20 cellular contexts compared by ENCODE assay signal in the genomic region with DNA sequence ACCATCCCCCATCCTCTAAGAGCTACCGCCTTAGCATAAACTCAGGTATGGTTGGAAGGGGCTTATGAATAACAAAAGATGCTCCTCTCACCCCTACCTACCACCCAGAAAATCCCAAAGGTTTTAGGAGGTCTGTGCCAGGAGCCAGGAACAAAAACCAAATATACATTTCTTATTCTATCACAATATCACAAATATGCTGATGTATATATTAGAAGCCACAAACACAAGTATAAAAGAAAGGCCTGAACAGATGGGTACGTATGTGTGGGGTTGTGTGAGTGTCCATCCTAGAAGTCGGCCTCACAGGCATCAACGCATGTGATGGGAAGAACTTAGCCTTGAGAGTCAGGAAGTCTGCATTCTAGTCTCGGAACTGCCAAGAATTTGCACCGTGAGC. TPM values are rescaled to one million over a fixed set of nuclear protein-coding genes. Genes with fewer than 3 reads are reported as not detected.
DNase-seq lines count a peak whose midpoint lies in the region; ATAC-seq, FAIRE-seq and TF ChIP-seq lines count a peak whose summit lies in the region.
"Had no signal": no experiment of that assay in that cellular context is flagged by ENCODE, and none has a peak within 500 bp of the region (broad histone marks: within the 10 kb centered on the region; RNA-seq: fewer than 3 reads in every experiment).

No MANE protein-coding gene starts in this region.

- H3K36me3 ChIP-seq in HepG2 (replicated peaks in 1 of 2; ENCODE audit: control insufficient read depth in 1 of 2, insufficient read depth in 2 of 2, low read length in 2 of 2) (no peaks in the 10 kb centered on the region), right lobe of liver (no peaks in the 10 kb centered on the region), IMR-90 (ENCODE audit: control insufficient read depth, insufficient read depth, low read length) (no peaks in the 10 kb centered on the region), H1 (ENCODE audit: control insufficient read depth in 2 of 4, insufficient read depth in 4 of 4, low read length in 3 of 4) (no peaks in the 10 kb centered on the region), trophoblast cell (ENCODE audit: control insufficient read depth in 1 of 2, insufficient read depth in 2 of 2, low read length in 2 of 2) (no peaks in the 10 kb centered on the region)

- POLR2A ChIA-PET in HepG2 (lab: Yijun Ruan, JAX) = no interaction called here
- POLR2A ChIA-PET in IMR-90 (lab: Charles Lee; ENCODE audit: unreplicated experiment) = no interaction called here
- POLR2A ChIA-PET in H1 (lab: Charles Lee; ENCODE audit: partially characterized antibody) = interaction anchor here (0.8 to 1.6 kb wide), 3 partner anchors 9 to 17 kb away, joined by 3 to 13 read pairs (median 3); a partner anchor contains a TSS

- dilution Hi-C loops in IMR-90 (cut with HindIII; ENCODE audit: low sequenced_read_pairs, unreplicated experiment) = no loop called here

- in situ Hi-C loops in HepG2 (cut with HindIII; ENCODE audit: extremely low pct_ligation_motif_present, low pct_unique_long_range_greater_than_20kb) (no loop called here), IMR-90 (cut with MboI; ENCODE audit: low sequenced_read_pairs) (no loop called here)

- H3K18ac ChIP-seq in IMR-90 (ENCODE audit: low read depth, low read length) (no peak overlapping the region), H1 (ENCODE audit: extremely low read depth, low read length) (no peak overlapping the region), trophoblast cell (ENCODE audit: low read length) (no peak overlapping the region)

- CTCF ChIA-PET in HepG2 (lab: Yijun Ruan, JAX; ENCODE audit: low intra/inter-chr PET ratio, low total read pairs) (no interaction called here), IMR-90 (lab: Yijun Ruan, JAX) (interaction anchor here (0.6 kb wide), 1 partner anchor 8 kb away, joined by 3 read pairs; no protein-coding TSS in a partner anchor), H1 (lab: Charles Lee; ENCODE audit: partially characterized antibody) (interaction anchor here (1.1 to 3.7 kb wide), 3 partner anchors 10 to 31 kb away, joined by 3 to 12 read pairs (median 7); no protein-coding TSS in a partner anchor)

- no peak for TF ChIP-seq RAD21 in HepG2 (CRISPR knock-in tag; IDR thresholded peaks at IDR 0.05)
- no peak for TF ChIP-seq RAD21 in IMR-90 (IDR thresholded peaks at IDR 0.05; ENCODE audit: low read length)
- no peak for TF ChIP-seq RAD21 in H1 (IDR thresholded peaks at IDR 0.05 in 1 of 2, conservative IDR thresholded peaks at IDR 0.05 in 1 of 2; ENCODE audit: low read depth in 2 of 2, low read length in 2 of 2)

- H3K79me1 ChIP-seq in IMR-90 (ENCODE audit: low read depth in 1 of 2, low read length in 2 of 2) (no peaks in the 10 kb centered on the region), H1 (ENCODE audit: low read depth, low read length) (no peaks in the 10 kb centered on the region), trophoblast cell (ENCODE audit: low read length) (no peaks in the 10 kb centered on the region)

- H2BK20ac ChIP-seq in IMR-90 (ENCODE audit: low read depth, low read length) (no peak overlapping the region), H1 (ENCODE audit: low read length) (no peak overlapping the region; the same call in 1 of the 2 replicates)

- H3K79me2 ChIP-seq in HepG2 (ENCODE audit: insufficient read depth, low read length) = no peaks in the 10 kb centered on the region
- H3K79me2 ChIP-seq in H1 (ENCODE audit: control insufficient read depth in 1 of 2, insufficient read depth in 2 of 2, low read length in 2 of 2) = no peaks in the 10 kb centered on the region
- no peaks in the 10 kb centered on the region for H3K79me2 ChIP-seq in trophoblast cell (ENCODE audit: control insufficient read depth, insufficient read depth, low read length, poor library complexity)

- H3K23ac ChIP-seq in IMR-90 (ENCODE audit: low read depth, low read length) (no peak overlapping the region), H1 (ENCODE audit: insufficient read length) (no peak overlapping the region), trophoblast cell (ENCODE audit: low read length) (no peak overlapping the region)

- no peak for TF ChIP-seq CTCF in HepG2 (CRISPR knock-in tag; IDR thresholded peaks at IDR 0.05)
- TF ChIP-seq CTCF in right lobe of liver (IDR thresholded peaks at IDR 0.05) = no peak
- no peak for TF ChIP-seq CTCF in IMR-90 (conservative IDR thresholded peaks at IDR 0.05; ENCODE audit: low read depth, low read length)
- no peak for TF ChIP-seq CTCF in H1 (IDR thresholded peaks at IDR 0.05; ENCODE audit: control extremely low read depth in 1 of 3, insufficient read depth in 1 of 3, low read depth in 1 of 3, low read length in 3 of 3)

- H2BK120ac ChIP-seq in IMR-90 (ENCODE audit: low read depth, low read length) (peak overlapping the region; percentile 24; the same call in 1 of the 2 replicates), H1 (replicated peaks; ENCODE audit: low read depth, low read length) (peak overlapping the region; percentile 61), trophoblast cell (ENCODE audit: insufficient read depth, low read length, poor library complexity) (no peak overlapping the region)

- H3K14ac ChIP-seq in IMR-90 (replicated peaks; ENCODE audit: low read depth, low read length) = no peak overlapping the region
- no peak overlapping the region for H3K14ac ChIP-seq in H1 (ENCODE audit: insufficient read length)
- H3K14ac ChIP-seq in trophoblast cell (ENCODE audit: low read length) = no peak overlapping the region

- H2AK5ac ChIP-seq in IMR-90 (ENCODE audit: low read depth, low read length) (no peak overlapping the region), H1 (ENCODE audit: low read depth, low read length) (no peak overlapping the region), trophoblast cell (ENCODE audit: low read length) (no peak overlapping the region)

- no peak for ATAC-seq in HepG2
- no peak for ATAC-seq in right lobe of liver
- ATAC-seq in IMR-90 (ENCODE audit: low read depth) = no peak
- ATAC-seq: GM12878 had no signal

- H3K9me3 ChIP-seq in HepG2 (ENCODE audit: low read length) = no peaks in the 10 kb centered on the region; the same call in 1 of the 2 replicates
- no peaks in the 10 kb centered on the region for H3K9me3 ChIP-seq in right lobe of liver
- peaks cover 7% of the 10 kb centered on the region for H3K9me3 ChIP-seq in IMR-90 (ENCODE audit: control insufficient read depth, insufficient read depth, low read length)
- H3K9me3 ChIP-seq in H1 (ENCODE audit: insufficient read depth in 2 of 2, low read depth in 1 of 2, low read length in 1 of 2) = peaks cover 2 to 6% of the 10 kb centered on the region in 2 experiments; a peak in 1 of 4 replicates
- H3K9me3 ChIP-seq in trophoblast cell (ENCODE audit: insufficient read depth, low read depth, low read length) = no peaks in the 10 kb centered on the region

- H3K9ac ChIP-seq in HepG2 (ENCODE audit: insufficient read depth, low read depth, low read length) = no peak overlapping the region
- no peak overlapping the region for H3K9ac ChIP-seq in IMR-90 (ENCODE audit: low read depth, low read length)
- no peak overlapping the region for H3K9ac ChIP-seq in H1 (replicated peaks in 1 of 4; ENCODE audit: extremely low read depth in 1 of 4, low read depth in 3 of 4, low read length in 3 of 4)
- no peak overlapping the region for H3K9ac ChIP-seq in trophoblast cell (ENCODE audit: low read length)

- peaks cover 3% of the 10 kb centered on the region; the same call in 1 of the 2 replicates for H3K9me1 ChIP-seq in IMR-90 (ENCODE audit: insufficient read depth, low read length)

- H2AFZ ChIP-seq in HepG2 (ENCODE audit: low read length) = no peak overlapping the region
- H2AFZ ChIP-seq in IMR-90 (replicated peaks; ENCODE audit: low read length, poor library complexity) = no peak overlapping the region
- H2AFZ ChIP-seq in H1 (ENCODE audit: low read length) = no peak overlapping the region
- H2AFZ ChIP-seq in trophoblast cell (ENCODE audit: insufficient read depth, low read length, poor library complexity) = no peak overlapping the region

- H3K27me3 ChIP-seq in HepG2 (ENCODE audit: control insufficient read depth in 1 of 2, insufficient read depth in 2 of 2, low read length in 2 of 2) (peaks cover 0 to 14% of the 10 kb centered on the region in 2 experiments; a peak in 3 of 5 replicates), right lobe of liver (no peaks in the 10 kb centered on the region), IMR-90 (ENCODE audit: control insufficient read depth, insufficient read depth, low read length) (no peaks in the 10 kb centered on the region), H1 (replicated peaks in 1 of 4; ENCODE audit: control insufficient read depth in 3 of 4, extremely low read depth in 1 of 4, insufficient read depth in 3 of 4, low read length in 3 of 4) (no peaks in the 10 kb centered on the region), trophoblast cell (ENCODE audit: insufficient read depth, low read length) (no peaks in the 10 kb centered on the region)

- H3K4me2 ChIP-seq in HepG2 (ENCODE audit: low read depth, low read length) (no peak overlapping the region), IMR-90 (ENCODE audit: low read depth, low read length) (no peak overlapping the region), H1 (ENCODE audit: insufficient read depth in 1 of 2, low read depth in 2 of 2, low read length in 2 of 2) (no peak overlapping the region), trophoblast cell (ENCODE audit: low read length) (no peak overlapping the region)

- H4K20me1 ChIP-seq in HepG2 (ENCODE audit: insufficient read depth, low read length) (no peaks in the 10 kb centered on the region), IMR-90 (ENCODE audit: insufficient read depth, low read length) (no peaks in the 10 kb centered on the region), H1 (replicated peaks in 1 of 2; ENCODE audit: control insufficient read depth in 1 of 2, insufficient read depth in 2 of 2, low read length in 2 of 2) (no peaks in the 10 kb centered on the region)

- H3K23me2 ChIP-seq in H1 (ENCODE audit: low read depth, low read length) = no peaks in the 10 kb centered on the region

- TF ChIP-seq EP300 in HepG2 (IDR thresholded peaks at IDR 0.05; ENCODE audit: low read depth in 2 of 2, low read length in 2 of 2) (no peak), HepG2 (CRISPR knock-in tag; IDR thresholded peaks at IDR 0.05; ENCODE audit: borderline replicate concordance) (no peak), H1 (IDR thresholded peaks at IDR 0.05; ENCODE audit: borderline replicate concordance in 1 of 2, low read depth in 2 of 2, low read length in 2 of 2) (no peak)

- H4K5ac ChIP-seq in IMR-90 (ENCODE audit: low read depth, low read length) = no peak overlapping the region
- H4K5ac ChIP-seq in H1 (ENCODE audit: insufficient read length, low read depth, low read length) = no peak overlapping the region

- no peak overlapping the region for H3K27ac ChIP-seq in HepG2 (ENCODE audit: extremely low read length, insufficient read depth, low read length)
- no peak overlapping the region for H3K27ac ChIP-seq in right lobe of liver
- H3K27ac ChIP-seq in IMR-90 (ENCODE audit: insufficient read depth, low read length) = no peak overlapping the region
- H3K27ac ChIP-seq in H1 (ENCODE audit: low read depth, low read length) = no peak overlapping the region
- no peak overlapping the region for H3K27ac ChIP-seq in trophoblast cell (ENCODE audit: low read depth, low read length)

- no peak overlapping the region for H2BK15ac ChIP-seq in IMR-90 (ENCODE audit: low read depth, low read length)
- no peak overlapping the region for H2BK15ac ChIP-seq in H1 (ENCODE audit: low read length)

- no peak overlapping the region for H3K4me3 ChIP-seq in HepG2 (replicated peaks in 1 of 3; ENCODE audit: insufficient read depth in 1 of 3, low read depth in 2 of 3, low read length in 3 of 3)
- no peak overlapping the region for H3K4me3 ChIP-seq in right lobe of liver
- H3K4me3 ChIP-seq in IMR-90 (ENCODE audit: insufficient read depth, low read depth, low read length) = no peak overlapping the region
- H3K4me3 ChIP-seq in H1 (ENCODE audit: extremely low read depth in 1 of 4, insufficient read depth in 2 of 4, low read depth in 3 of 4, low read length in 4 of 4) = no peak overlapping the region
- no peak overlapping the region for H3K4me3 ChIP-seq in trophoblast cell (ENCODE audit: low read depth, low read length)
- H3K4me3 ChIP-seq: GM12878 had no signal

- H4K91ac ChIP-seq in IMR-90 (ENCODE audit: insufficient read depth, low read depth, low read length) (no peak overlapping the region), H1 (replicated peaks; ENCODE audit: insufficient read length, low read length) (peak overlapping the region; percentile 25), trophoblast cell (ENCODE audit: low read depth, low read length) (no peak overlapping the region)

- no peak overlapping the region for H4K12ac ChIP-seq in trophoblast cell (ENCODE audit: low read depth, low read length)

- no peak for FAIRE-seq in HepG2 (lab: Jason Lieb, UNC)
- FAIRE-seq in H1 (lab: Jason Lieb, UNC) = no peak
- FAIRE-seq: G401.6, GM12878, GM18507 had no signal

- H3K56ac ChIP-seq in IMR-90 (ENCODE audit: extremely low read depth, insufficient read depth, low read length) (no peak overlapping the region), H1 (replicated peaks; ENCODE audit: insufficient read length, low read depth, low read length) (no peak overlapping the region)

- H2BK5ac ChIP-seq in IMR-90 (ENCODE audit: low read depth, low read length, poor library complexity, severe bottlenecking) (no peak overlapping the region), H1 (ENCODE audit: low read depth, low read length) (no peak overlapping the region), trophoblast cell (ENCODE audit: low read depth, low read length, poor library complexity) (no peak overlapping the region)

- H2AK9ac ChIP-seq in IMR-90 (replicated peaks; ENCODE audit: low read depth, low read length, poor library complexity) = no peak overlapping the region

- H2BK12ac ChIP-seq in H1 (ENCODE audit: low read depth, low read length) (no peak overlapping the region), trophoblast cell (ENCODE audit: low read length) (no peak overlapping the region)

- H4K8ac ChIP-seq in IMR-90 (ENCODE audit: low read depth in 2 of 2, low read length in 2 of 2) = no peak overlapping the region
- H4K8ac ChIP-seq in H1 (ENCODE audit: extremely low read depth, insufficient read depth, low read length) = no peak overlapping the region
- H4K8ac ChIP-seq in trophoblast cell (ENCODE audit: low read depth, low read length) = no peak overlapping the region

- DNase-seq in HepG2 (ENCODE audit: low spot score) (no peak), right lobe of liver (no peak), IMR-90 (no peak), H1 (ENCODE audit: low read depth in 1 of 2, low spot score in 2 of 2) (no peak), head of caudate nucleus (no peak), trophoblast cell (no peak)
- DNase-seq in NK-92 treated with Interleukin-12 subunit alpha and Interleukin-12 subunit beta, amount 100 ng/mL, for 24 hours (lab: John Stamatoyannopoulos, UW) = no peak
- DNase-seq: 8988T; C1 segment of cervical spinal cord; Calu3; CD4-positive, alpha-beta memory T cell; COR-L47; DMS53; DND-41; GOT3; H7; HCEC 1CT had no signal

- BruUV-seq in HepG2 (replicated peaks; lab: Mats Ljungman, UMichigan) (no TSS peak), IMR-90 (replicated peaks; lab: Mats Ljungman, UMichigan) (no TSS peak)

- intact Hi-C loops in HepG2 (cut with micrococcal nuclease; ENCODE audit: unreplicated experiment) (no loop called here), right lobe of liver (cut with DNase I) (no loop called here), IMR-90 (cut with micrococcal nuclease) (no loop called here), head of caudate nucleus (cut with DNase I) (no loop called here)

- 0 out of 2 replicates have a peak overlapping the region, but pooled peaks have one; percentile 19 for H3K4ac ChIP-seq in IMR-90 (ENCODE audit: low read depth, low read length)
- no peak overlapping the region for H3K4ac ChIP-seq in H1 (replicated peaks; ENCODE audit: insufficient read length, low read depth, low read length)
- no peak overlapping the region for H3K4ac ChIP-seq in trophoblast cell (ENCODE audit: low read depth, low read length)

- WGBS in HepG2 (ENCODE audit: low lambda C conversion rate) = 42% methylated on average over 6 of the region's 6 CpGs
- 67% methylated on average over 6 of the region's 6 CpGs for WGBS in right lobe of liver (ENCODE audit: insufficient coverage, low coverage, low lambda C conversion rate, missing lambda C conversion rate)
- WGBS in IMR-90 (ENCODE audit: extremely low coverage in 2 of 2, insufficient read length in 1 of 2), 2 experiments = 71% methylated on average over 3 of the region's 6 CpGs; no CpG with 5 or more reads in 1 of the 2 experiments
- 80% methylated on average over 6 of the region's 6 CpGs; no CpG with 5 or more reads in 1 of the 2 experiments for WGBS in H1 (ENCODE audit: extremely low coverage in 1 of 2, insufficient coverage in 1 of 2, insufficient read length in 1 of 2, insufficient replicate concordance in 2 of 2, low coverage in 1 of 2, low lambda C conversion rate in 2 of 2, missing lambda C conversion rate in 1 of 2), 2 experiments
- WGBS in trophoblast cell (ENCODE audit: extremely low coverage, insufficient coverage, insufficient read length) = no CpG with 5 or more reads among the region's 6 CpGs

- H3K4me1 ChIP-seq in HepG2 (ENCODE audit: insufficient read depth, low read length) = no peaks in the 10 kb centered on the region
- H3K4me1 ChIP-seq in right lobe of liver = no peaks in the 10 kb centered on the region
- H3K4me1 ChIP-seq in IMR-90 (ENCODE audit: control insufficient read depth, insufficient read depth, low read length) = peaks cover 4% of the 10 kb centered on the region
- no peaks in the 10 kb centered on the region; a peak in 1 of 7 replicates for H3K4me1 ChIP-seq in H1 (replicated peaks in 1 of 4; ENCODE audit: control insufficient read depth in 3 of 4, insufficient read depth in 4 of 4, low read length in 3 of 4)
- H3K4me1 ChIP-seq in trophoblast cell (ENCODE audit: control insufficient read depth in 1 of 2, insufficient read depth in 2 of 2, low read length in 2 of 2) = no peaks in the 10 kb centered on the region

- TF ChIP-seq POLR2A in HepG2 (IDR thresholded peaks at IDR 0.05; ENCODE audit: insufficient read depth in 1 of 2, low read depth in 2 of 2, low read length in 2 of 2) = no peak
- no peak for TF ChIP-seq POLR2A in right lobe of liver (IDR thresholded peaks at IDR 0.05)
- TF ChIP-seq POLR2A in IMR-90 (IDR thresholded peaks at IDR 0.05; ENCODE audit: low read depth, low read length) = no peak
- TF ChIP-seq POLR2A in H1 (IDR thresholded peaks at IDR 0.05; ENCODE audit: control extremely low read depth in 1 of 2, low read depth in 2 of 2, low read length in 2 of 2) = no peak

RNA-seq across cellular contexts. Expression of a gene that starts 8.7 kb away (rescaled TPM):
- 342 and 477 TPM in 2 replicates for total RNA-seq in HepG2 (2016; rRNA removed; fragmentation: Illumina TruSeq; extraction: Trizol)
- total RNA-seq in HepG2 (2016; cell fraction: cytosol; rRNA removed; fragmentation: Illumina TruSeq; extraction: Trizol; ENCODE audit: low read depth) = 45.6 and 47.1 TPM in 2 replicates
- total RNA-seq in HepG2 (2016; cell fraction: insoluble cytoplasmic fraction; rRNA removed; fragmentation: Illumina TruSeq; extraction: Trizol) = 351 and 486 TPM in 2 replicates
- total RNA-seq in HepG2 (2016; cell fraction: membrane; rRNA removed; fragmentation: Illumina TruSeq; extraction: Trizol) = 81.7 and 82.9 TPM in 2 replicates
- total RNA-seq in HepG2 (2016; cell fraction: nucleus; rRNA removed; fragmentation: Illumina TruSeq; extraction: Trizol) = 182 and 183 TPM in 2 replicates
- polyA plus RNA-seq in HepG2 (2011; rRNA removed) = 175 and 209 TPM in 2 replicates
- polyA plus RNA-seq in HepG2 (2011; cell fraction: cytosol; rRNA removed) = 161 and 205 TPM in 2 replicates
- polyA plus RNA-seq in HepG2 (2011; cell fraction: nucleus; rRNA removed) = 114 and 117 TPM in 2 replicates
- 231 and 245 TPM in 2 replicates for polyA plus RNA-seq in HepG2 (2012)
- polyA plus RNA-seq in HepG2 (2016; cell fraction: cytosol; fragmentation: Illumina TruSeq; extraction: Trizol; ENCODE audit: low read depth) = 37.2 and 41.9 TPM in 2 replicates
- polyA plus RNA-seq in HepG2 (2016; cell fraction: insoluble cytoplasmic fraction; fragmentation: Illumina TruSeq; extraction: Trizol; ENCODE audit: low read depth) = 523 and 561 TPM in 2 replicates
- 66.0 and 66.3 TPM in 2 replicates for polyA plus RNA-seq in HepG2 (2016; cell fraction: membrane; fragmentation: Illumina TruSeq; extraction: Trizol; ENCODE audit: low read depth)
- 239 and 250 TPM in 2 replicates for polyA plus RNA-seq in HepG2 (2016; cell fraction: nucleus; fragmentation: Illumina TruSeq; extraction: Trizol; ENCODE audit: insufficient read depth, low read depth)
- polyA minus RNA-seq in HepG2 (2011; rRNA and poly(A)+ RNA removed; ENCODE audit: low replicate concordance) = 105 and 156 TPM in 2 replicates
- polyA minus RNA-seq in HepG2 (2011; cell fraction: cytosol; rRNA and poly(A)+ RNA removed) = 270 and 336 TPM in 2 replicates
- 156 and 160 TPM in 2 replicates for polyA minus RNA-seq in HepG2 (2011; cell fraction: nucleus; rRNA and poly(A)+ RNA removed)
- total RNA-seq in right lobe of liver = 100 to 1,000 TPM in 3 of 6 experiments, 10 to 100 TPM in 3; 52.2 to 216 (median 97.8) TPM
- 780 and 1,163 TPM in 2 replicates for total RNA-seq in IMR-90 (2012; rRNA removed)
- polyA plus RNA-seq in IMR-90 (2012; rRNA removed) = 1,191 and 1,448 TPM in 2 replicates
- 601 and 625 TPM in 2 replicates for polyA plus RNA-seq in IMR-90 (2012; cell fraction: cytosol; rRNA removed)
- polyA plus RNA-seq in IMR-90 (2012; cell fraction: nucleus; rRNA removed; ENCODE audit: low replicate concordance) = 243 and 845 TPM in 2 replicates
- 213 and 221 TPM in 2 replicates for total RNA-seq in H1 (2021; fragmentation: NEBNext Ultra II Directional; extraction: Animal tissue kit (Norgen Biotek cat#: 25700))
- 116 and 213 TPM in 2 replicates for polyA plus RNA-seq in H1 (2011; rRNA removed)
- polyA plus RNA-seq in H1 (2011; cell fraction: cytosol; rRNA removed) = 155 TPM
- 69.0 TPM for polyA plus RNA-seq in H1 (2011; cell fraction: nucleus; rRNA removed)
- 222 to 296 TPM (median 237 TPM) in 4 replicates for polyA plus RNA-seq in H1 (2012, experiment 1 of 2)
- 183 TPM for polyA plus RNA-seq in H1 (2012, experiment 2 of 2)
- polyA plus RNA-seq in H1 (2013, experiment 1 of 2) = 155 TPM
- 154 TPM for polyA plus RNA-seq in H1 (2013, experiment 2 of 2)
- polyA minus RNA-seq in H1 (2011; rRNA and poly(A)+ RNA removed) = 115 and 127 TPM in 2 replicates
- polyA minus RNA-seq in H1 (2011; cell fraction: cytosol; rRNA and poly(A)+ RNA removed) = 230 TPM
- polyA minus RNA-seq in H1 (2011; cell fraction: nucleus; rRNA and poly(A)+ RNA removed) = 90.3 TPM
- polyA plus RNA-seq in trophoblast cell (2013) = 470 and 474 TPM in 2 replicates

RNA-seq across cellular contexts. Expression of a gene that starts 59.4 kb away (rescaled TPM):
- total RNA-seq in HepG2 (2016; rRNA removed; fragmentation: Illumina TruSeq; extraction: Trizol) (not detected in 2 replicates), right lobe of liver (not detected), IMR-90 (2012; rRNA removed) (1.4 TPM in 2 replicates)
- total RNA-seq in HepG2 (2016; cell fraction: cytosol; rRNA removed; fragmentation: Illumina TruSeq; extraction: Trizol; ENCODE audit: low read depth) = not detected in 2 replicates
- not detected in 2 replicates for total RNA-seq in HepG2 (2016; cell fraction: insoluble cytoplasmic fraction; rRNA removed; fragmentation: Illumina TruSeq; extraction: Trizol)
- total RNA-seq in HepG2 (2016; cell fraction: membrane; rRNA removed; fragmentation: Illumina TruSeq; extraction: Trizol) = not detected in 2 replicates
- total RNA-seq in HepG2 (2016; cell fraction: nucleus; rRNA removed; fragmentation: Illumina TruSeq; extraction: Trizol) = not detected in 2 replicates
- polyA plus RNA-seq in HepG2 (2011; rRNA removed) (not detected in 2 replicates), IMR-90 (2012; rRNA removed) (2.0 and 2.8 TPM in 2 replicates), H1 (2011; rRNA removed) (0.41 and 0.94 TPM in 2 replicates)
- not detected in 2 replicates for polyA plus RNA-seq in HepG2 (2011; cell fraction: cytosol; rRNA removed)
- not detected in 2 replicates for polyA plus RNA-seq in HepG2 (2011; cell fraction: nucleus; rRNA removed)
- polyA plus RNA-seq in HepG2 (2012) = not detected in 2 replicates
- polyA plus RNA-seq in HepG2 (2016; cell fraction: cytosol; fragmentation: Illumina TruSeq; extraction: Trizol; ENCODE audit: low read depth) = not detected in 2 replicates
- polyA plus RNA-seq in HepG2 (2016; cell fraction: insoluble cytoplasmic fraction; fragmentation: Illumina TruSeq; extraction: Trizol; ENCODE audit: low read depth) = not detected in 2 replicates
- not detected in 2 replicates for polyA plus RNA-seq in HepG2 (2016; cell fraction: membrane; fragmentation: Illumina TruSeq; extraction: Trizol; ENCODE audit: low read depth)
- not detected in 2 replicates for polyA plus RNA-seq in HepG2 (2016; cell fraction: nucleus; fragmentation: Illumina TruSeq; extraction: Trizol; ENCODE audit: insufficient read depth, low read depth)
- not detected in 2 replicates for polyA minus RNA-seq in HepG2 (2011; rRNA and poly(A)+ RNA removed; ENCODE audit: low replicate concordance)
- not detected in 2 replicates for polyA minus RNA-seq in HepG2 (2011; cell fraction: cytosol; rRNA and poly(A)+ RNA removed)
- not detected in 2 replicates for polyA minus RNA-seq in HepG2 (2011; cell fraction: nucleus; rRNA and poly(A)+ RNA removed)
- polyA plus RNA-seq in IMR-90 (2012; cell fraction: cytosol; rRNA removed) = 0.68 and 0.71 TPM in 2 replicates
- 1.1 and 4.1 TPM in 2 replicates for polyA plus RNA-seq in IMR-90 (2012; cell fraction: nucleus; rRNA removed; ENCODE audit: low replicate concordance)
- 0.50 TPM in 1 of 2 replicates, not detected in the other for total RNA-seq in H1 (2021; fragmentation: NEBNext Ultra II Directional; extraction: Animal tissue kit (Norgen Biotek cat#: 25700))
- polyA plus RNA-seq in H1 (2011; cell fraction: cytosol; rRNA removed) = 0.97 TPM
- 0.77 TPM for polyA plus RNA-seq in H1 (2011; cell fraction: nucleus; rRNA removed)
- polyA plus RNA-seq in H1 (2012, experiment 1 of 2) = 0.72 to 0.98 TPM (median 0.88 TPM) in 4 replicates
- 0.22 TPM for polyA plus RNA-seq in H1 (2012, experiment 2 of 2)
- 0.32 TPM for polyA plus RNA-seq in H1 (2013, experiment 1 of 2)
- polyA plus RNA-seq in H1 (2013, experiment 2 of 2) = 0.33 TPM
- polyA minus RNA-seq in H1 (2011; rRNA and poly(A)+ RNA removed) = 0.22 and 2.5 TPM in 2 replicates
- 1.2 TPM for polyA minus RNA-seq in H1 (2011; cell fraction: cytosol; rRNA and poly(A)+ RNA removed)
- polyA minus RNA-seq in H1 (2011; cell fraction: nucleus; rRNA and poly(A)+ RNA removed) = 0.40 TPM
- polyA plus RNA-seq in trophoblast cell (2013) = 0.40 and 0.63 TPM in 2 replicates
- total RNA-seq: Calu3; CD4-positive, alpha-beta memory T cell; GM12878; H7 had no signal
- polyA plus RNA-seq: CD4-positive, alpha-beta memory T cell had no signal
